10 cellular contexts compared by ENCODE assay signal in genomic region chr6:75745404-75745803, GRCh38.
"Had no signal": no experiment of that assay in that cellular context is flagged by ENCODE, and none has a peak within 500 bp of the region (broad histone marks: within the 10 kb centered on the region; RNA-seq: fewer than 3 reads in every experiment).

No MANE protein-coding gene starts in this region.

- H3K36me3 ChIP-seq: HAP-1 had no signal

- DNase-seq: GM23248, GOT3, H7, Karpas-422, KBM-7 had no signal

- H3K27ac ChIP-seq: GM23248, HL-60, KMS-11 had no signal

- H3K9me3 ChIP-seq: HAP-1 had no signal

- ATAC-seq: HCT116, HepG2 had no signal

- H3K4me2 ChIP-seq: KMS-11 had no signal

- H3K4me3 ChIP-seq: GM23248, HAP-1 had no signal
